25 cellular contexts compared by ENCODE assay signal in genomic region chr5:106962464-106963230, GRCh38.
DNase-seq lines count a peak whose midpoint lies in the region; ATAC-seq, FAIRE-seq and TF ChIP-seq lines count a peak whose summit lies in the region.
"Had no signal": no experiment of that assay in that cellular context is flagged by ENCODE, and none has a peak within 500 bp of the region (broad histone marks: within the 10 kb centered on the region; RNA-seq: fewer than 3 reads in every experiment).

No MANE protein-coding gene starts in this region.

- H3K9me3 ChIP-seq in endodermal cell (ENCODE audit: control insufficient read depth, low read length) = no peaks in the 10 kb centered on the region
- H3K9me3 ChIP-seq: BE2C had no signal

- H3K27me3 Mint-ChIP-seq in GM23338 (ENCODE audit: insufficient read depth, low read depth, poor library complexity) (peaks cover 3% of the 10 kb centered on the region), endodermal cell (ENCODE audit: insufficient read depth) (no peaks in the 10 kb centered on the region)
- H3K27me3 Mint-ChIP-seq: CD8-positive, alpha-beta memory T cell had no signal

- no peaks in the 10 kb centered on the region for H4K20me1 ChIP-seq in GM23338 (replicated peaks; ENCODE audit: insufficient read depth)

- WGBS in endodermal cell (ENCODE audit: insufficient coverage in 1 of 2, insufficient read length in 1 of 2), 2 experiments = 86 to 90% methylated on average over 4 to 7 of the region's 7 CpGs

- no peak for DNase-seq in GM23338 (ENCODE audit: low spot score)
- DNase-seq in H54 (ENCODE audit: insufficient read length, low spot score) = no peak
- DNase-seq in endodermal cell = no peak
- DNase-seq in non-pigmented ciliary epithelial cell (ENCODE audit: low read depth) = peak; percentile 2
- DNase-seq: BE2C; CD8-positive, alpha-beta memory T cell; DMS 273 treated with DMSO at 0.1 percent for 48 hours; DND-41; H7; KBM-7; MV-4-11; NCI-H1105; NCI-H1436 treated with DMSO at 0.1 percent for 48 hours; NCI-H187 treated with DMSO at 0.1 percent for 48 hours; NCI-H2107; NCI-H524; NCI-H774; SHP77 had no signal

- H3K4me3 Mint-ChIP-seq in GM23338 (no peak overlapping the region), endodermal cell (no peak overlapping the region)
- H3K4me3 Mint-ChIP-seq: CD14-positive monocyte; CD8-positive, alpha-beta memory T cell had no signal

- H3K27ac Mint-ChIP-seq in GM23338 (peak overlapping the region; percentile 41; the same call in 1 of the 2 replicates), endodermal cell (peak overlapping the region; percentile 4)
- H3K27ac Mint-ChIP-seq: CD14-positive monocyte; CD8-positive, alpha-beta memory T cell had no signal

- 0 out of 2 replicates have a peak, but pooled peaks cover 5% of the 10 kb centered on the region for H3K9me2 ChIP-seq in GM23338 (ENCODE audit: insufficient read depth)

- peak; percentile 52 for FAIRE-seq in H54 (lab: Jason Lieb, UNC)

- peaks cover 24% of the 10 kb centered on the region for H3K36me3 Mint-ChIP-seq in GM23338 (ENCODE audit: low read depth)
- H3K36me3 Mint-ChIP-seq in endodermal cell (ENCODE audit: low read depth) = no peaks in the 10 kb centered on the region
- H3K36me3 Mint-ChIP-seq: CD14-positive monocyte; CD8-positive, alpha-beta memory T cell had no signal

- no peak overlapping the region for H3K9ac ChIP-seq in endodermal cell (ENCODE audit: extremely low read depth, low read length, poor library complexity, severe bottlenecking)

- H3F3A ChIP-seq in GM23338 (replicated peaks; ENCODE audit: low read depth) = no peaks in the 10 kb centered on the region

- no peak overlapping the region for H2AFZ ChIP-seq in GM23338

- H3K4me3 ChIP-seq in GM23338 (no peak overlapping the region), endodermal cell (ENCODE audit: low read length) (no peak overlapping the region)

- no peaks in the 10 kb centered on the region; the same call in 1 of the 2 replicates for H3K4me1 ChIP-seq in GM23338 (ENCODE audit: insufficient read depth)
- H3K4me1 ChIP-seq in endodermal cell (ENCODE audit: control insufficient read depth, insufficient read depth, low read length) = no peaks in the 10 kb centered on the region

- no peak for ATAC-seq in GM23338
- no peak for ATAC-seq in GM19324 (IDR thresholded peaks at IDR 0.05; ENCODE audit: low FRiP score, unreplicated experiment)
- ATAC-seq in GM18868 (IDR thresholded peaks at IDR 0.05; ENCODE audit: unreplicated experiment) = no peak
- ATAC-seq in GM21717 (IDR thresholded peaks at IDR 0.05; ENCODE audit: unreplicated experiment) = no peak
- no peak for ATAC-seq in HG03108 (IDR thresholded peaks at IDR 0.05; ENCODE audit: unreplicated experiment)
- ATAC-seq: Panc1 had no signal

- H3K4me1 Mint-ChIP-seq in GM23338 = peaks cover 12% of the 10 kb centered on the region
- H3K4me1 Mint-ChIP-seq in endodermal cell = peaks cover 3% of the 10 kb centered on the region
- H3K4me1 Mint-ChIP-seq: CD14-positive monocyte; CD8-positive, alpha-beta memory T cell had no signal

- H3K36me3 ChIP-seq in GM23338 (ENCODE audit: insufficient read depth) (no peaks in the 10 kb centered on the region), endodermal cell (ENCODE audit: control insufficient read depth, insufficient read depth, low read length) (no peaks in the 10 kb centered on the region)
- H3K36me3 ChIP-seq: BE2C had no signal

- no peak overlapping the region for H3K4me2 ChIP-seq in GM23338

- H3K27ac ChIP-seq in GM23338 (ENCODE audit: low read depth) = no peak overlapping the region
- H3K27ac ChIP-seq in endodermal cell (ENCODE audit: low read depth, low read length) = no peak overlapping the region
- H3K27ac ChIP-seq: RWPE1 had no signal

- TF ChIP-seq POLR2A in H54 (IDR thresholded peaks at IDR 0.05; ENCODE audit: low read depth, low read length) = no peak

- TF ChIP-seq CTCF in GM23338 (conservative IDR thresholded peaks at IDR 0.05; ENCODE audit: low read depth in 2 of 2) (no peak), endodermal cell (conservative IDR thresholded peaks at IDR 0.05) (no peak)

- no peaks in the 10 kb centered on the region for H3K79me2 ChIP-seq in GM23338 (replicated peaks; ENCODE audit: insufficient read depth)

- H3K9me3 Mint-ChIP-seq in GM23338 = peaks cover 4% of the 10 kb centered on the region; the same call in 2 of the 3 replicates
- no peaks in the 10 kb centered on the region for H3K9me3 Mint-ChIP-seq in endodermal cell
- H3K9me3 Mint-ChIP-seq: CD8-positive, alpha-beta memory T cell had no signal

- H3K27me3 ChIP-seq in GM23338 (ENCODE audit: insufficient read depth) (no peaks in the 10 kb centered on the region), endodermal cell (ENCODE audit: control insufficient read depth, insufficient read depth, low read length, poor library complexity, severe bottlenecking) (no peaks in the 10 kb centered on the region)
- H3K27me3 ChIP-seq: BE2C had no signal

TF ChIP-seq in GM23338, 12 proteins besides CTCF, POLR2A, EP300 and RAD21 (continues in another document):
- TF ChIP-seq STAT1 (IDR thresholded peaks at IDR 0.05; ENCODE audit: unreplicated experiment) (no peak), POLR2AphosphoS5 (IDR thresholded peaks at IDR 0.05; ENCODE audit: low read depth) (no peak), NANOG (IDR thresholded peaks at IDR 0.05; ENCODE audit: borderline replicate concordance) (no peak), ZNF114 (CRISPR knock-in tag; IDR thresholded peaks at IDR 0.05) (no peak), CREB1 (CRISPR knock-in tag; IDR thresholded peaks at IDR 0.05; ENCODE audit: low read depth) (no peak), EZH2 (IDR thresholded peaks at IDR 0.05; ENCODE audit: low read depth, unreplicated experiment) (no peak), ZNF331 (CRISPR knock-in tag; IDR thresholded peaks at IDR 0.05; ENCODE audit: low read depth) (no peak)
- TF ChIP-seq, protein P1, sequence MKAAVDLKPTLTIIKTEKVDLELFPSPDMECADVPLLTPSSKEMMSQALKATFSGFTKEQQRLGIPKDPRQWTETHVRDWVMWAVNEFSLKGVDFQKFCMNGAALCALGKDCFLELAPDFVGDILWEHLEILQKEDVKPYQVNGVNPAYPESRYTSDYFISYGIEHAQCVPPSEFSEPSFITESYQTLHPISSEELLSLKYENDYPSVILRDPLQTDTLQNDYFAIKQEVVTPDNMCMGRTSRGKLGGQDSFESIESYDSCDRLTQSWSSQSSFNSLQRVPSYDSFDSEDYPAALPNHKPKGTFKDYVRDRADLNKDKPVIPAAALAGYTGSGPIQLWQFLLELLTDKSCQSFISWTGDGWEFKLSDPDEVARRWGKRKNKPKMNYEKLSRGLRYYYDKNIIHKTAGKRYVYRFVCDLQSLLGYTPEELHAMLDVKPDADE (IDR thresholded peaks at IDR 0.05) = no peak
- TF ChIP-seq, protein P2, sequence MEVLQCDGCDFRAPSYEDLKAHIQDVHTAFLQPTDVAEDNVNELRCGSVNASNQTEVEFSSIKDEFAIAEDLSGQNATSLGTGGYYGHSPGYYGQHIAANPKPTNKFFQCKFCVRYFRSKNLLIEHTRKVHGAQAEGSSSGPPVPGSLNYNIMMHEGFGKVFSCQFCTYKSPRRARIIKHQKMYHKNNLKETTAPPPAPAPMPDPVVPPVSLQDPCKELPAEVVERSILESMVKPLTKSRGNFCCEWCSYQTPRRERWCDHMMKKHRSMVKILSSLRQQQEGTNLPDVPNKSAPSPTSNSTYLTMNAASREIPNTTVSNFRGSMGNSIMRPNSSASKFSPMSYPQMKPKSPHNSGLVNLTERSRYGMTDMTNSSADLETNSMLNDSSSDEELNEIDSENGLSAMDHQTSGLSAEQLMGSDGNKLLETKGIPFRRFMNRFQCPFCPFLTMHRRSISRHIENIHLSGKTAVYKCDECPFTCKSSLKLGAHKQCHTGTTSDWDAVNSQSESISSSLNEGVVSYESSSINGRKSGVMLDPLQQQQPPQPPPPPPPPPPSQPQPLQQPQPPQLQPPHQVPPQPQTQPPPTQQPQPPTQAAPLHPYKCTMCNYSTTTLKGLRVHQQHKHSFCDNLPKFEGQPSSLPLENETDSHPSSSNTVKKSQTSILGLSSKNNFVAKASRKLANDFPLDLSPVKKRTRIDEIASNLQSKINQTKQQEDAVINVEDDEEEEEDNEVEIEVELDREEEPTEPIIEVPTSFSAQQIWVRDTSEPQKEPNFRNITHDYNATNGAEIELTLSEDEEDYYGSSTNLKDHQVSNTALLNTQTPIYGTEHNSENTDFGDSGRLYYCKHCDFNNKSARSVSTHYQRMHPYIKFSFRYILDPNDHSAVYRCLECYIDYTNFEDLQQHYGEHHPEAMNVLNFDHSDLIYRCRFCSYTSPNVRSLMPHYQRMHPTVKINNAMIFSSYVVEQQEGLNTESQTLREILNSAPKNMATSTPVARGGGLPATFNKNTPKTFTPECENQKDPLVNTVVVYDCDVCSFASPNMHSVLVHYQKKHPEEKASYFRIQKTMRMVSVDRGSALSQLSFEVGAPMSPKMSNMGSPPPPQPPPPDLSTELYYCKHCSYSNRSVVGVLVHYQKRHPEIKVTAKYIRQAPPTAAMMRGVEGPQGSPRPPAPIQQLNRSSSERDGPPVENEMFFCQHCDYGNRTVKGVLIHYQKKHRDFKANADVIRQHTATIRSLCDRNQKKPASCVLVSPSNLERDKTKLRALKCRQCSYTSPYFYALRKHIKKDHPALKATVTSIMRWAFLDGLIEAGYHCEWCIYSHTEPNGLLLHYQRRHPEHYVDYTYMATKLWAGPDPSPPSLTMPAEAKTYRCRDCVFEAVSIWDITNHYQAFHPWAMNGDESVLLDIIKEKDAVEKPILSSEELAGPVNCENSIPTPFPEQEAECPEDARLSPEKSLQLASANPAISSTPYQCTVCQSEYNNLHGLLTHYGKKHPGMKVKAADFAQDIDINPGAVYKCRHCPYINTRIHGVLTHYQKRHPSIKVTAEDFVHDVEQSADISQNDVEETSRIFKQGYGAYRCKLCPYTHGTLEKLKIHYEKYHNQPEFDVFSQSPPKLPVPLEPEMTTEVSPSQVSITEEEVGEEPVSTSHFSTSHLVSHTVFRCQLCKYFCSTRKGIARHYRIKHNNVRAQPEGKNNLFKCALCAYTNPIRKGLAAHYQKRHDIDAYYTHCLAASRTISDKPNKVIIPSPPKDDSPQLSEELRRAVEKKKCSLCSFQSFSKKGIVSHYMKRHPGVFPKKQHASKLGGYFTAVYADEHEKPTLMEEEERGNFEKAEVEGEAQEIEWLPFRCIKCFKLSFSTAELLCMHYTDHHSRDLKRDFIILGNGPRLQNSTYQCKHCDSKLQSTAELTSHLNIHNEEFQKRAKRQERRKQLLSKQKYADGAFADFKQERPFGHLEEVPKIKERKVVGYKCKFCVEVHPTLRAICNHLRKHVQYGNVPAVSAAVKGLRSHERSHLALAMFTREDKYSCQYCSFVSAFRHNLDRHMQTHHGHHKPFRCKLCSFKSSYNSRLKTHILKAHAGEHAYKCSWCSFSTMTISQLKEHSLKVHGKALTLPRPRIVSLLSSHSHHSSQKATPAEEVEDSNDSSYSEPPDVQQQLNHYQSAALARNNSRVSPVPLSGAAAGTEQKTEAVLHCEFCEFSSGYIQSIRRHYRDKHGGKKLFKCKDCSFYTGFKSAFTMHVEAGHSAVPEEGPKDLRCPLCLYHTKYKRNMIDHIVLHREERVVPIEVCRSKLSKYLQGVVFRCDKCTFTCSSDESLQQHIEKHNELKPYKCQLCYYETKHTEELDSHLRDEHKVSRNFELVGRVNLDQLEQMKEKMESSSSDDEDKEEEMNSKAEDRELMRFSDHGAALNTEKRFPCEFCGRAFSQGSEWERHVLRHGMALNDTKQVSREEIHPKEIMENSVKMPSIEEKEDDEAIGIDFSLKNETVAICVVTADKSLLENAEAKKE (CRISPR knock-in tag; IDR thresholded peaks at IDR 0.05) = no peak
